19 cellular contexts compared by ENCODE assay signal in the genomic region with DNA sequence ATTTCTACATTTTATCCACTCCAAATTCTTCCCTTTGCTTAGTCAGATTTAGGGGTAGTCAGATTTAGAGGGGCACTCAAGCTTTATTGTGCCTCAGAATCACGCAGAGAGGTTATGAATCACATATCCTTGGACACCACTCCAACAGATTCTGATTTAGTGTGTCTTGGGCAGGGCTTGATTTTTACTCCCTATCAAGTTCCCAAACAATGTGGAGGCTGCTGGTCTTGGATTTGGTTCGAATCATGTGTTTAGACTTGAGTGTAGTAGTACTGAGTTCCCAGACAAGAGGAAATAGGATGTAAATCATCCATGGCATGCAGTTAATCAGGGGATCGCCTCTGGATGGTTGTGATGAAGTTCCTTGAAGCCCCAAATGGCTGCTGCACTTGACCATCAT.
DNase-seq lines count a peak whose midpoint lies in the region; ATAC-seq and TF ChIP-seq lines count a peak whose summit lies in the region.
"Had no signal": no experiment of that assay in that cellular context is flagged by ENCODE, and none has a peak within 500 bp of the region (broad histone marks: within the 10 kb centered on the region; RNA-seq: fewer than 3 reads in every experiment).

No MANE protein-coding gene starts in this region.

- H2BK120ac ChIP-seq in H9 (ENCODE audit: low read depth, low read length, poor library complexity, severe bottlenecking), result no peak overlapping the region

- H3K27me3 ChIP-seq in BJ (ENCODE audit: control insufficient read depth, insufficient read depth, low read length) (no peaks in the 10 kb centered on the region), skeletal muscle satellite cell (ENCODE audit: control insufficient read depth, insufficient read depth, low read length) (no peaks in the 10 kb centered on the region), H9 (ENCODE audit: insufficient read depth, low read length) (no peaks in the 10 kb centered on the region)
- H3K27me3 ChIP-seq: Peyer's patch, SJSA1 had no signal

- H3K4me1 ChIP-seq in skeletal muscle satellite cell (ENCODE audit: control insufficient read depth, insufficient read depth, low read length) (peaks cover 18% of the 10 kb centered on the region), H9 (ENCODE audit: insufficient read depth, low read length) (no peaks in the 10 kb centered on the region; the same call in 1 of the 2 replicates)
- H3K4me1 ChIP-seq: Peyer's patch, SJSA1 had no signal

- CTCF ChIA-PET in BJ (lab: Yijun Ruan, JAX), result no interaction called here

- no peak overlapping the region for H2AK5ac ChIP-seq in H9 (ENCODE audit: insufficient read length, low read length)

- H4K8ac ChIP-seq in H9 (replicated peaks; ENCODE audit: insufficient read length, low read depth, low read length), result no peak overlapping the region

- ATAC-seq in HG03571 (IDR thresholded peaks at IDR 0.05; ENCODE audit: unreplicated experiment) (no peak), HG03280 (IDR thresholded peaks at IDR 0.05; ENCODE audit: unreplicated experiment) (no peak)
- ATAC-seq: K562 had no signal

- H3K79me2 ChIP-seq in H9 (ENCODE audit: insufficient read depth, low read length), result no peaks in the 10 kb centered on the region

- H3K9ac ChIP-seq in skeletal muscle satellite cell (ENCODE audit: low read depth, low read length) (no peak overlapping the region), H9 (ENCODE audit: extremely low read depth, insufficient read length, low read length) (no peak overlapping the region)

- H3K4ac ChIP-seq in H9 (ENCODE audit: low read depth, low read length), result no peak overlapping the region

- H3K27me3 Mint-ChIP-seq in H9 (ENCODE audit: low read depth), result no peaks in the 10 kb centered on the region; the same call in none of the 2 replicates
- H3K27me3 Mint-ChIP-seq: B cell; CD4-positive, alpha-beta memory T cell had no signal

- no peak overlapping the region for H3K27ac ChIP-seq in H9 (ENCODE audit: insufficient read length, low read depth, low read length)
- H3K27ac ChIP-seq: Peyer's patch, SJSA1 had no signal

- H4K91ac ChIP-seq in H9 (ENCODE audit: insufficient read length, low read depth, low read length), result no peak overlapping the region

- no peak overlapping the region for H3K56ac ChIP-seq in H9 (ENCODE audit: insufficient read length, low read depth, low read length)

- no peak overlapping the region for H3K27ac Mint-ChIP-seq in H9
- H3K27ac Mint-ChIP-seq: B cell; CD4-positive, alpha-beta memory T cell had no signal

- DNase-seq in BJ (ENCODE audit: low read depth) (peak; percentile 50), HCEC 1CT (peak; percentile 2), dermis blood vessel endothelial cell (peak; percentile 41), H9 (no peak), HuH-7 (ENCODE audit: low spot score) (no peak)
- DNase-seq: ACHN; CD4-positive, alpha-beta memory T cell; DMS153; NCI-H1105; NCI-H2081 treated with DMSO at 0.1 percent for 48 hours; NCI-H748 treated with DMSO at 0.1 percent for 48 hours; NK-92 treated with Interleukin-12 subunit alpha and Interleukin-12 subunit beta, amount 100 ng/mL, for 24 hours; Peyer's patch had no signal

- H3K9me3 Mint-ChIP-seq in H9, result peaks cover 17 to 19% of the 10 kb centered on the region in 2 experiments

- peak overlapping the region; percentile 67 for H3K4me2 ChIP-seq in skeletal muscle satellite cell (ENCODE audit: low read length)
- no peak overlapping the region for H3K4me2 ChIP-seq in H9 (ENCODE audit: insufficient read depth, insufficient read length, low read length)

- H4K5ac ChIP-seq in H9 (ENCODE audit: insufficient read length, low read depth, low read length), result no peak overlapping the region

- peaks cover 12 to 13% of the 10 kb centered on the region in 2 experiments for H3K4me1 Mint-ChIP-seq in H9
- H3K4me1 Mint-ChIP-seq: B cell had no signal

- H2BK5ac ChIP-seq in H9 (ENCODE audit: insufficient read length, low read length), result no peak overlapping the region

- no CpG with 5 or more reads among the region's 3 CpGs for WGBS in H9 (ENCODE audit: extremely low coverage, insufficient read length, low lambda C conversion rate)

- no peaks in the 10 kb centered on the region for H3K36me3 ChIP-seq in BJ (ENCODE audit: control insufficient read depth, insufficient read depth, low read length)
- H3K36me3 ChIP-seq in skeletal muscle satellite cell (ENCODE audit: insufficient read depth, low read length), result no peaks in the 10 kb centered on the region
- H3K36me3 ChIP-seq: Peyer's patch, SJSA1 had no signal

- no peak overlapping the region for H3K14ac ChIP-seq in H9 (ENCODE audit: insufficient read depth, low read length)

- no peaks in the 10 kb centered on the region for H4K20me1 ChIP-seq in H9 (ENCODE audit: control insufficient read depth, insufficient read depth, insufficient read length)

- H2AFZ ChIP-seq in H9 (ENCODE audit: low read length), result no peak overlapping the region

- no peaks in the 10 kb centered on the region for H3K79me1 ChIP-seq in H9 (ENCODE audit: insufficient read depth, low read depth, low read length, poor library complexity, severe bottlenecking)

- no peak overlapping the region for H2BK20ac ChIP-seq in H9 (ENCODE audit: low read depth, low read length, poor library complexity, severe bottlenecking)

- POLR2A ChIA-PET in BJ (lab: Charles Lee), result interaction anchor here (0.7 kb wide), 1 partner anchor 18 kb away, joined by 3 read pairs; no protein-coding TSS in a partner anchor

- TF ChIP-seq CTCF in BJ (IDR thresholded peaks at IDR 0.05; ENCODE audit: insufficient read depth, low read depth, low read length) (no peak), H9 (conservative IDR thresholded peaks at IDR 0.05) (no peak)

- H2BK15ac ChIP-seq in H9 (ENCODE audit: low read depth, low read length), result no peak overlapping the region

- no peak overlapping the region for H3T11ph ChIP-seq in H9 (ENCODE audit: low read length)

- no peak overlapping the region for H3K18ac ChIP-seq in H9 (ENCODE audit: insufficient read length, low read depth, low read length)

- H3K4me3 ChIP-seq in BJ (ENCODE audit: low read depth, low read length) (no peak overlapping the region), skeletal muscle satellite cell (ENCODE audit: low read length) (no peak overlapping the region)
- H3K4me3 ChIP-seq: K562, Peyer's patch, SJSA1 had no signal

- H3K23ac ChIP-seq in H9 (ENCODE audit: insufficient read length, low read depth, low read length), result no peak overlapping the region

- H3K23me2 ChIP-seq in H9 (ENCODE audit: insufficient read length, low read depth, low read length, poor library complexity, severe bottlenecking), result no peaks in the 10 kb centered on the region

- H3K36me3 Mint-ChIP-seq in H9 (ENCODE audit: insufficient read depth in 1 of 3, low read depth in 3 of 3), result peaks cover 7 to 12% (median 12%) of the 10 kb centered on the region in 3 experiments
- H3K36me3 Mint-ChIP-seq: CD4-positive, alpha-beta memory T cell had no signal

- H3K9me3 ChIP-seq in skeletal muscle satellite cell (replicated peaks; ENCODE audit: low read length) (no peaks in the 10 kb centered on the region), H9 (ENCODE audit: control insufficient read depth, low read depth, low read length) (peaks cover 2% of the 10 kb centered on the region)
- H3K9me3 ChIP-seq: Peyer's patch, SJSA1 had no signal

- no peak overlapping the region for H3K4me3 Mint-ChIP-seq in H9
- H3K4me3 Mint-ChIP-seq: B cell; CD4-positive, alpha-beta memory T cell had no signal

- H2BK12ac ChIP-seq in H9 (ENCODE audit: insufficient read length, low read depth, low read length), result no peak overlapping the region

Comparison
In these comparisons a context has a peak if more than half of its experiments do, and no peak if none do; other contexts are left out.
1. DNase-seq: peak in BJ (single experiment), HCEC 1CT (single experiment) and dermis blood vessel endothelial cell (single experiment); none in H9 (single experiment) and HuH-7 (single experiment).